In genomic region chr3:120743556-120744195, GRCh38 we compare ENCODE assay signal across 1 cellular context.
TF ChIP-seq lines count a peak whose summit lies in the region.

No MANE protein-coding gene starts in this region.

TF ChIP-seq in H1, 55 proteins besides CTCF, POLR2A, EP300 and RAD21:
- TF ChIP-seq TBP (IDR thresholded peaks at IDR 0.05; ENCODE audit: low read depth, low read length) (no peak), TAF7 (optimal IDR thresholded peaks at IDR 0.05; ENCODE audit: borderline replicate concordance, low read depth, low read length) (no peak)
